20 cellular contexts compared by ENCODE assay signal in the genomic region with DNA sequence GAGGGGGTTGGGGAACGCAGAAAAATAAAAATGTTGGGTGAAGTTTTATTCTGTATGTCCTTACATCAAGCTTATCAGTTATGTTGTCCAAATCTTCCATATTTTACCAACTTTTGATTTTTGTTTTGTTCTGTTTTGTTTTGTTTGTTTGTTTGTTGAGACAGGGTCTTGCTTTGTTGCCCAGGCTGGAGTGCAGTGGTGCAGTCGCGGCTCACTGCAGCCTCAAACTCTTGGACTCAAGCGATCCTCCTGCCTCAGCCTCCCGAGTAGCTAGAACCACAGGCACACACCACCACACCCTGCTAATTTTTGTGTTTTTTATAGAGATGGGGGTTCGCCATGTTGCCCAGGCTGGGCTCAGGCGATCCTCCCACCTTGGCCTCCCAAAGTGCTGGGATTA.
"Had no signal": no experiment of that assay in that cellular context is flagged by ENCODE, and none has a peak within 500 bp of the region (broad histone marks: within the 10 kb centered on the region; RNA-seq: fewer than 3 reads in every experiment).

No MANE protein-coding gene starts in this region.

- ATAC-seq: gastrocnemius medialis; psoas muscle; right cardiac atrium; stimulated activated memory B cell treated with anti-CD40 and anti-IgM and Interleukin-4, amounts not matched to agents 10 μg/mL and 1 μg/mL and 100 μg/mL, for 72 hours; stimulated activated naive CD8-positive, alpha-beta T cell treated with anti-CD3 and anti-CD28 coated beads, Interleukin-15, Interleukin-2, amounts not matched to agents 100 U/mL and 50 U/mL, for 24 hours had no signal

- H3K4me3 Mint-ChIP-seq: memory B cell; nephron; neural progenitor cell; stimulated activated memory B cell treated with anti-CD40 and anti-IgM and Interleukin-4, amounts not matched to agents 10 μg/mL and 1 μg/mL and 100 μg/mL, for 72 hours had no signal

- DNase-seq: dorsolateral prefrontal cortex; effector CD4-positive, alpha-beta T cell; foreskin fibroblast; gastrocnemius medialis; head of caudate nucleus; ovary; posterior cingulate gyrus; psoas muscle; right cardiac atrium; spleen; stimulated activated CD4-positive, alpha-beta T cell treated with anti-CD3 and anti-CD28 coated beads, Interleukin-4, amount 100 ng/mL, for 4 hours; stimulated activated naive CD8-positive, alpha-beta T cell treated with anti-CD3 and anti-CD28 coated beads, Interleukin-15, Interleukin-2, amounts not matched to agents 100 U/mL and 50 U/mL, for 24 hours; substantia nigra; testis; tibial artery; upper lobe of left lung had no signal

- H3K4me1 Mint-ChIP-seq: memory B cell had no signal

- H3K27ac Mint-ChIP-seq: memory B cell; nephron; neural progenitor cell; stimulated activated memory B cell treated with anti-CD40 and anti-IgM and Interleukin-4, amounts not matched to agents 10 μg/mL and 1 μg/mL and 100 μg/mL, for 72 hours had no signal
